Comparison of ENCODE assay signal across 11 cellular contexts in genomic region chr9:129197978-129198736, GRCh38. TPM values are rescaled to one million over a fixed set of nuclear protein-coding genes. Genes with fewer than 3 reads are reported as not detected.
DNase-seq lines count a peak whose midpoint lies in the region; ATAC-seq and TF ChIP-seq lines count a peak whose summit lies in the region.
"Had no signal": no experiment of that assay in that cellular context is flagged by ENCODE, and none has a peak within 500 bp of the region (broad histone marks: within the 10 kb centered on the region; RNA-seq: fewer than 3 reads in every experiment).

No MANE protein-coding gene starts in this region.

- H3K27me3 ChIP-seq in ascending aorta (no peaks in the 10 kb centered on the region), right atrium auricular region (no peaks in the 10 kb centered on the region)

- H3K27ac ChIP-seq in ascending aorta, result peak overlapping the region; percentile 21 to 32
- peak overlapping the region; percentile 84 to 88 for H3K27ac ChIP-seq in right atrium auricular region

- intact Hi-C loops in ascending aorta (cut with DNase I), result no loop called here

- peaks cover 0 to 3% of the 10 kb centered on the region in 2 donors for H3K4me1 ChIP-seq in ascending aorta
- H3K4me1 ChIP-seq in right atrium auricular region, result peaks cover 0 to 10% of the 10 kb centered on the region in 2 donors

- ATAC-seq in HG03095 (IDR thresholded peaks at IDR 0.05; ENCODE audit: unreplicated experiment) (no peak), HG03571 (IDR thresholded peaks at IDR 0.05; ENCODE audit: unreplicated experiment) (no peak)

- peak; percentile 72 for DNase-seq in ELR (ENCODE audit: low read depth)
- DNase-seq in ascending aorta (ENCODE audit: low spot score in 2 of 2), result peak in 1 of 2 donors; percentile 76
- peak; percentile 89 for DNase-seq in right atrium auricular region (ENCODE audit: low spot score)
- DNase-seq in retinal pigment epithelial cell (ENCODE audit: low read depth), result peak; percentile 94
- DNase-seq in HUDEP-2 (lab: John Stamatoyannopoulos, UW; ENCODE audit: unreplicated experiment in 76 of 76), result no peak
- no peak for DNase-seq in SKM-1 (lab: John Stamatoyannopoulos, UW; ENCODE audit: unreplicated experiment)
- DNase-seq: DMS53, KG1, mammary epithelial cell had no signal

- H3K9me3 ChIP-seq in ascending aorta, result no peaks in the 10 kb centered on the region
- H3K9me3 ChIP-seq in right atrium auricular region, result no peaks in the 10 kb centered on the region

- TF ChIP-seq CTCF in ascending aorta (IDR thresholded peaks at IDR 0.05) (no peak), right atrium auricular region (IDR thresholded peaks at IDR 0.05) (no peak), retinal pigment epithelial cell (conservative IDR thresholded peaks at IDR 0.05; ENCODE audit: low read depth, low read length) (peak; percentile 17)

- H3K36me3 ChIP-seq in ascending aorta (no peaks in the 10 kb centered on the region), right atrium auricular region (no peaks in the 10 kb centered on the region)

- H3K4me3 ChIP-seq in ascending aorta, result peak overlapping the region in 1 of 2 donors; percentile 4
- H3K4me3 ChIP-seq in right atrium auricular region, result peak overlapping the region in 1 of 2 donors; percentile 3
- H3K4me3 ChIP-seq in retinal pigment epithelial cell (ENCODE audit: low read length), result no peak overlapping the region

RNA-seq across cellular contexts. Expression of gene IER5L, which starts 20.1 kb away (rescaled TPM):
- total RNA-seq in ascending aorta (86.1 TPM), right atrium auricular region (10 to 100 TPM in 1 of 2 donors, 1 to 10 TPM in 1; 5.5 to 11.6 TPM)

Comparison
In these comparisons a context has a peak if more than half of its experiments do, and no peak if none do; other contexts are left out.
1. DNase-seq: peak in ELR (single experiment), right atrium auricular region (single experiment) and retinal pigment epithelial cell (single experiment); none in HUDEP-2 (0 of 76) and SKM-1 (single experiment).